Comparison of ENCODE assay signal across 1 cellular context in the genomic region with DNA sequence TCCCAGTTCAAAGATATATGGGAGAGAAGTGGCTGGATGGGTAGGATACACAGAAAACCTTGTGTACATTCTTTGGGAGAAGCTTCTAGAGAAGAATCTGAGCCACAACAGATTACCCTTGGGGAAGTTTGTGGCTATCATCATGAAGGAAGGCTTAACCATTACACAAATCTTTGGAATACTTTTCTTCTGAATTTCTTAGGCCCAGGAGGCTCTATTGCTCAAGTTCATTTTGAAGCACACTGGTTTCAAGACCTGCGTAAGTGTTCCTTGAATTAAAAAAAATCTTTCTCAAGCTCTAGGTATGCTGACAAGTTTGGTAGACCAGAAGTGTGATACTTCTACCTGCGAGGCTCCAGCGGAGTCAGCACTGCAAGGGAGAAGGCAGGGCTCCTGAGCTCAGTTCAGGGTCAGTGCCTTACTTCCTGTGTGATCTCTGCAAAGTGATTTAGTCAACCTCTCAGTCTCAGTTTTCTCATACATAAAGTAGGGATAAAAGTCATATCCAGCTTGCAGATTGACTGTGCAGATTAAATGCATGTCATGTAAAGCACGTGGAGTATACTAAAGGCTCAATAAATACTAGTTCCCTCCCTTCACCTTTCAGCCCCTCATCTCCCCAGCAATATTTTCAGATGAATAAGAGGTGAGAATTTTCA.
TF ChIP-seq lines count a peak whose summit lies in the region.

No MANE protein-coding gene starts in this region.

TF ChIP-seq in GM12878, 131 proteins besides CTCF, POLR2A, EP300 and RAD21:
- TF ChIP-seq, protein P1, sequence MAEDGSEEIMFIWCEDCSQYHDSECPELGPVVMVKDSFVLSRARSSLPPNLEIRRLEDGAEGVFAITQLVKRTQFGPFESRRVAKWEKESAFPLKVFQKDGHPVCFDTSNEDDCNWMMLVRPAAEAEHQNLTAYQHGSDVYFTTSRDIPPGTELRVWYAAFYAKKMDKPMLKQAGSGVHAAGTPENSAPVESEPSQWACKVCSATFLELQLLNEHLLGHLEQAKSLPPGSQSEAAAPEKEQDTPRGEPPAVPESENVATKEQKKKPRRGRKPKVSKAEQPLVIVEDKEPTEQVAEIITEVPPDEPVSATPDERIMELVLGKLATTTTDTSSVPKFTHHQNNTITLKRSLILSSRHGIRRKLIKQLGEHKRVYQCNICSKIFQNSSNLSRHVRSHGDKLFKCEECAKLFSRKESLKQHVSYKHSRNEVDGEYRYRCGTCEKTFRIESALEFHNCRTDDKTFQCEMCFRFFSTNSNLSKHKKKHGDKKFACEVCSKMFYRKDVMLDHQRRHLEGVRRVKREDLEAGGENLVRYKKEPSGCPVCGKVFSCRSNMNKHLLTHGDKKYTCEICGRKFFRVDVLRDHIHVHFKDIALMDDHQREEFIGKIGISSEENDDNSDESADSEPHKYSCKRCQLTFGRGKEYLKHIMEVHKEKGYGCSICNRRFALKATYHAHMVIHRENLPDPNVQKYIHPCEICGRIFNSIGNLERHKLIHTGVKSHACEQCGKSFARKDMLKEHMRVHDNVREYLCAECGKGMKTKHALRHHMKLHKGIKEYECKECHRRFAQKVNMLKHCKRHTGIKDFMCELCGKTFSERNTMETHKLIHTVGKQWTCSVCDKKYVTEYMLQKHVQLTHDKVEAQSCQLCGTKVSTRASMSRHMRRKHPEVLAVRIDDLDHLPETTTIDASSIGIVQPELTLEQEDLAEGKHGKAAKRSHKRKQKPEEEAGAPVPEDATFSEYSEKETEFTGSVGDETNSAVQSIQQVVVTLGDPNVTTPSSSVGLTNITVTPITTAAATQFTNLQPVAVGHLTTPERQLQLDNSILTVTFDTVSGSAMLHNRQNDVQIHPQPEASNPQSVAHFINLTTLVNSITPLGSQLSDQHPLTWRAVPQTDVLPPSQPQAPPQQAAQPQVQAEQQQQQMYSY (CRISPR knock-in tag; IDR thresholded peaks at IDR 0.05) = no peak
- peak in 1 of 2 experiments; percentile 38; a peak in 2 of 4 replicates for TF ChIP-seq IKZF2 (IDR thresholded peaks at IDR 0.05)
- peak; percentile 70; the same call in 1 of the 2 replicates for TF ChIP-seq IRF4 (IDR thresholded peaks at IDR 0.05; ENCODE audit: low read depth, low read length)
- TF ChIP-seq TCF7 (IDR thresholded peaks at IDR 0.05; ENCODE audit: borderline replicate concordance) = no peak
- TF ChIP-seq ATF7 (IDR thresholded peaks at IDR 0.05; ENCODE audit: low read depth) = 0 out of 2 replicates have a peak, but pooled peaks have one; percentile 12
- no peak for TF ChIP-seq GABPA (IDR thresholded peaks at IDR 0.05; ENCODE audit: low read depth)
- TF ChIP-seq JUNB (IDR thresholded peaks at IDR 0.05) = peak; percentile 25; the same call in 1 of the 2 replicates
- TF ChIP-seq NR2C1 (IDR thresholded peaks at IDR 0.05) = peak; percentile 49
- no peak for TF ChIP-seq EZH2 (IDR thresholded peaks at IDR 0.05; ENCODE audit: borderline replicate concordance, control insufficient read depth, low read depth, low read length)
- TF ChIP-seq BCL11A (IDR thresholded peaks at IDR 0.05; ENCODE audit: low read depth, low read length) = peak; percentile 46; the same call in 1 of the 2 replicates
- no peak for TF ChIP-seq NRF1 (conservative IDR thresholded peaks at IDR 0.05; ENCODE audit: low read depth, low read length)
- 0 out of 2 replicates have a peak, but pooled peaks have one; percentile 46 for TF ChIP-seq IKZF1 (conservative IDR thresholded peaks at IDR 0.05)
- peak; percentile 79 for TF ChIP-seq DPF2 (IDR thresholded peaks at IDR 0.05)
- no peak for TF ChIP-seq RELA (IDR thresholded peaks at IDR 0.05; ENCODE audit: borderline replicate concordance, partially characterized antibody)
- TF ChIP-seq NR2F1 (conservative IDR thresholded peaks at IDR 0.05) = peak; percentile 93
- TF ChIP-seq MXI1 (IDR thresholded peaks at IDR 0.05; ENCODE audit: low read depth, low read length) = 0 out of 2 replicates have a peak, but pooled peaks have one; percentile 27
- no peak for TF ChIP-seq CBFB (IDR thresholded peaks at IDR 0.05; ENCODE audit: low read depth)
- TF ChIP-seq MTA2 (IDR thresholded peaks at IDR 0.05; ENCODE audit: low read depth) = peak; percentile 27; the same call in 1 of the 2 replicates
- TF ChIP-seq BHLHE40 (IDR thresholded peaks at IDR 0.05; ENCODE audit: borderline replicate concordance in 1 of 2, low read depth in 2 of 2, low read length in 1 of 2) = peak; percentile 75
- TF ChIP-seq, protein P2, sequence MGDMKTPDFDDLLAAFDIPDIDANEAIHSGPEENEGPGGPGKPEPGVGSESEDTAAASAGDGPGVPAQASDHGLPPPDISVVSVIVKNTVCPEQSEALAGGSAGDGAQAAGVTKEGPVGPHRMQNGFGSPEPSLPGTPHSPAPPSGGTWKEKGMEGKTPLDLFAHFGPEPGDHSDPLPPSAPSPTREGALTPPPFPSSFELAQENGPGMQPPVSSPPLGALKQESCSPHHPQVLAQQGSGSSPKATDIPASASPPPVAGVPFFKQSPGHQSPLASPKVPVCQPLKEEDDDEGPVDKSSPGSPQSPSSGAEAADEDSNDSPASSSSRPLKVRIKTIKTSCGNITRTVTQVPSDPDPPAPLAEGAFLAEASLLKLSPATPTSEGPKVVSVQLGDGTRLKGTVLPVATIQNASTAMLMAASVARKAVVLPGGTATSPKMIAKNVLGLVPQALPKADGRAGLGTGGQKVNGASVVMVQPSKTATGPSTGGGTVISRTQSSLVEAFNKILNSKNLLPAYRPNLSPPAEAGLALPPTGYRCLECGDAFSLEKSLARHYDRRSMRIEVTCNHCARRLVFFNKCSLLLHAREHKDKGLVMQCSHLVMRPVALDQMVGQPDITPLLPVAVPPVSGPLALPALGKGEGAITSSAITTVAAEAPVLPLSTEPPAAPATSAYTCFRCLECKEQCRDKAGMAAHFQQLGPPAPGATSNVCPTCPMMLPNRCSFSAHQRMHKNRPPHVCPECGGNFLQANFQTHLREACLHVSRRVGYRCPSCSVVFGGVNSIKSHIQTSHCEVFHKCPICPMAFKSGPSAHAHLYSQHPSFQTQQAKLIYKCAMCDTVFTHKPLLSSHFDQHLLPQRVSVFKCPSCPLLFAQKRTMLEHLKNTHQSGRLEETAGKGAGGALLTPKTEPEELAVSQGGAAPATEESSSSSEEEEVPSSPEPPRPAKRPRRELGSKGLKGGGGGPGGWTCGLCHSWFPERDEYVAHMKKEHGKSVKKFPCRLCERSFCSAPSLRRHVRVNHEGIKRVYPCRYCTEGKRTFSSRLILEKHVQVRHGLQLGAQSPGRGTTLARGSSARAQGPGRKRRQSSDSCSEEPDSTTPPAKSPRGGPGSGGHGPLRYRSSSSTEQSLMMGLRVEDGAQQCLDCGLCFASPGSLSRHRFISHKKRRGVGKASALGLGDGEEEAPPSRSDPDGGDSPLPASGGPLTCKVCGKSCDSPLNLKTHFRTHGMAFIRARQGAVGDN (IDR thresholded peaks at IDR 0.05) = peak; percentile 67; the same call in 1 of the 2 replicates
